28 cellular contexts compared by ENCODE assay signal in the genomic region with DNA sequence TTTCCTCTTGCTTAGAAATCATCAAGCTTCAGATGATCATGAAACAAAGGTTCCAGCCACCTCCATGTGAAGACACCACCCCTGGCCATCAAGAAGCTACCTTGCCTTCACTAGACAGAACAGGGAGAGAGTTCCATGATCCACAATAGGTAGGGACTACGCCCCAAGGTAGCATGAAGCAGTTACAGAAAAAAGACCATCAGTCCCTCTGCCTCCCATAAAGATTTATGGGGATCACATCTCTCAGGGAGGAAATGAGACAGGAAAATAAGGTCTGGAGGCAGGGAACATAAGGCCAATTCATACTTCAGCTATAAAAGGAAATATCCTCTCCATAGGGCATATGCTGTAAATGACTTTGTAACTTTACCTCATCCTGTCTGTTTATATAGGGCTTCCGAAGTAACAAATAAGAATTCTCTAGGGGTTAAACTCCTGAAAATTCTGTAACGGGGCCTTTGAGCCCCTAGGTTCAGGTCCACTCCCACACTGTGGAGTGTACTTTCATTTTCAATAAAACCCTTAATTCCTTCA.
"Had no signal": no experiment of that assay in that cellular context is flagged by ENCODE, and none has a peak within 500 bp of the region (broad histone marks: within the 10 kb centered on the region; RNA-seq: fewer than 3 reads in every experiment).

No MANE protein-coding gene starts in this region.

- H3K9ac ChIP-seq: neural progenitor cell had no signal

- H3K4me1 ChIP-seq: left ventricle myocardium inferior, neural progenitor cell, prostate gland, sigmoid colon, spleen, suprapubic skin, tibial artery, vagina had no signal

- H3K36me3 ChIP-seq: left ventricle myocardium inferior, neural progenitor cell, neutrophil, ovary, prostate gland, sigmoid colon, spleen, suprapubic skin, thoracic aorta, tibial artery, vagina had no signal

- H3K9me3 ChIP-seq: left ventricle myocardium inferior, neutrophil, ovary, prostate gland, sigmoid colon, spleen, suprapubic skin, thoracic aorta, tibial artery, vagina had no signal

- H3K4me3 ChIP-seq: left ventricle myocardium inferior, lung, neural progenitor cell, ovary, prostate gland, sigmoid colon, spleen, suprapubic skin, thoracic aorta, tibial artery, vagina had no signal

- H3K27me3 ChIP-seq: neural progenitor cell, ovary, vagina had no signal

- H3K4me2 ChIP-seq: neural progenitor cell had no signal

- H3K27ac ChIP-seq: left ventricle myocardium inferior, neural progenitor cell, neutrophil, ovary, prostate gland, sigmoid colon, spleen, suprapubic skin, thoracic aorta, tibial artery, vagina had no signal

- DNase-seq: hippocampal formation; kidney; left ventricle myocardium inferior; mesendoderm; midbrain; naive B cell; natural killer cell; nephron progenitor cell; occipital lobe; ovary; posterior cingulate gyrus; retina; right cardiac atrium; sigmoid colon; small intestine; spleen; stimulated activated CD4-positive, alpha-beta T cell treated with anti-CD3 and anti-CD28 coated beads, Interleukin-4, amount 100 ng/mL, for 24 hours; stimulated activated naive CD4-positive, alpha-beta T cell; tibial artery had no signal

- ATAC-seq: natural killer cell; right cardiac atrium; stimulated activated effector memory CD8-positive, alpha-beta T cell treated with anti-CD3 and anti-CD28 coated beads, Interleukin-12 subunit alpha, Interleukin-12 subunit beta, amount 100 ng/mL, for 72 hours had no signal

- H2AFZ ChIP-seq: neural progenitor cell had no signal

- FAIRE-seq: islet of Langerhans, kidney, small intestine had no signal
